In the genomic region with DNA sequence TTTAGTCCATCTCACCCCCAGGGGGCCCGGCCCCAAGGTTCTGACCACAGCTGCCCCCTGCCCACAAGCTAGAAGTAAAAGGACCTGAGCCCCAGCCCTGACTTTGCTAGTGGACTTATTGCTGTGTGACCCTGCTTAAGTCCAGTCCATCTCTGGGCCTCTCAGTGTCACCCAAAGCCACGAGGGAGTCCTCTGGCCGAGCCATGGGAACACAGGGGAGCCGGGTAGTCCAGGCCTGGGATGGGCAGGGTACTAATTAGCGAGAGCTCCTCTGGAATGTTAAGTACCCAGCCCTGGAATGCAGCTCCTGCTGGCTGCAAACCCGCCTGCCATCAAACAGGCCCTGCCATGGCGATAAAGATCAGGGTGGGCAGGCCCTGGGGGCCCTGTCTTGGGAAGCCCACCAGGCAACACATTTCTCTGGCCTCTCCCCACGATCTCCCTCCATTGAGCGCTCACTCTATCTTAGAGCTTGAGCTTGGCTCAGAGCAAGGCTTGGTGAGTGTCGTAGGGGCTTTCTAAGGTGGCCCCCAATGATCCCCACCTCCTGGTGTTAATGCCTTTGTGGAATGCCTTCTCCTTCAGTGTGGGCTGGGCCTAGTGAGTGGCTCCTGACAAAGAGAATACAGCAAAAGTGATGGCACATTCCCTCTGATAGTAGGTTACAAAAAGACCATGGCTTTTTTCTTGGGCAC, we compare ENCODE assay signal across 18 cellular contexts.
DNase-seq lines count a peak whose midpoint lies in the region; ATAC-seq and TF ChIP-seq lines count a peak whose summit lies in the region.
"Had no signal": no experiment of that assay in that cellular context is flagged by ENCODE, and none has a peak within 500 bp of the region (broad histone marks: within the 10 kb centered on the region; RNA-seq: fewer than 3 reads in every experiment).

No MANE protein-coding gene starts in this region.

- no peak for TF ChIP-seq RAD21 in SK-N-SH (IDR thresholded peaks at IDR 0.05; ENCODE audit: low read length)

- 66% methylated on average over 10 of the region's 10 CpGs for WGBS in SK-N-SH (ENCODE audit: low lambda C conversion rate)
- 56 to 89% methylated on average over 4 to 10 of the region's 10 CpGs for WGBS in upper lobe of left lung, 2 donors

- H3K4me3 ChIP-seq in SK-N-SH (ENCODE audit: low read depth in 2 of 2, low read length in 1 of 2) = no peak overlapping the region
- H3K4me3 ChIP-seq in upper lobe of left lung = no peak overlapping the region
- H3K4me3 ChIP-seq: transverse colon had no signal

- H3K27ac ChIP-seq in SK-N-SH (ENCODE audit: low read depth in 2 of 2, low read length in 1 of 2) = no peak overlapping the region
- H3K27ac ChIP-seq in upper lobe of left lung = peak overlapping the region in 3 of 4 donors; percentile 8 to 58 (median 29)
- H3K27ac ChIP-seq: 22Rv1, transverse colon had no signal

- TF ChIP-seq CTCF in SK-N-SH (IDR thresholded peaks at IDR 0.05) (no peak), upper lobe of left lung (IDR thresholded peaks at IDR 0.05) (no peak)

- POLR2A ChIA-PET in SK-N-SH (lab: Yijun Ruan, JAX) = no interaction called here

- H3K27me3 ChIP-seq in SK-N-SH (ENCODE audit: insufficient read depth) (no peaks in the 10 kb centered on the region), upper lobe of left lung (no peaks in the 10 kb centered on the region)
- H3K27me3 ChIP-seq: transverse colon had no signal

- H4K20me1 ChIP-seq in SK-N-SH (ENCODE audit: insufficient read depth) = no peaks in the 10 kb centered on the region

- TF ChIP-seq EP300 in SK-N-SH (IDR thresholded peaks at IDR 0.05; ENCODE audit: borderline replicate concordance in 1 of 2, low read depth in 1 of 2, low read length in 1 of 2) (no peak), upper lobe of left lung (IDR thresholded peaks at IDR 0.05) (no peak)

- no peak overlapping the region for H3K9ac ChIP-seq in SK-N-SH

- no peak overlapping the region for H3K4me2 ChIP-seq in SK-N-SH

- no peaks in the 10 kb centered on the region for H3K9me2 ChIP-seq in SK-N-SH

- CTCF ChIA-PET in SK-N-SH (lab: Yijun Ruan, JAX) = interaction anchor here (1.0 to 7.4 kb wide), 5 partner anchors 11 to 61 kb away, joined by 3 to 72 read pairs (median 6); no protein-coding TSS in a partner anchor

- H3K36me3 ChIP-seq in SK-N-SH (replicated peaks in 1 of 2; ENCODE audit: control insufficient read depth in 1 of 2, insufficient read depth in 2 of 2, low read length in 1 of 2) (no peaks in the 10 kb centered on the region), upper lobe of left lung (no peaks in the 10 kb centered on the region)
- H3K36me3 ChIP-seq: transverse colon had no signal

- H3K79me2 ChIP-seq in SK-N-SH (ENCODE audit: insufficient read depth) = no peaks in the 10 kb centered on the region

- H3K4me1 ChIP-seq in SK-N-SH (ENCODE audit: control insufficient read depth in 1 of 2, insufficient read depth in 2 of 2, low read depth in 1 of 2, low read length in 1 of 2) (peaks cover 5 to 24% of the 10 kb centered on the region in 2 experiments; a peak in 3 of 4 replicates), upper lobe of left lung (peaks cover 9 to 35% (median 13%) of the 10 kb centered on the region in 4 donors)
- H3K4me1 ChIP-seq: transverse colon had no signal

- peak; percentile 13; the same call in 1 of the 3 replicates for ATAC-seq in SK-N-SH treated with all-trans-retinoic acid at 6 μM for 48 hours
- peak; percentile 36 for ATAC-seq in Right ventricle myocardium superior (ENCODE audit: poor library complexity)
- peak; percentile 11 to 82 for ATAC-seq in upper lobe of left lung (ENCODE audit: low FRiP score in 2 of 2)
- ATAC-seq in GM19397 (IDR thresholded peaks at IDR 0.05; ENCODE audit: unreplicated experiment) = no peak
- ATAC-seq: esophagus mucosa; naive thymus-derived CD8-positive, alpha-beta T cell; T-helper 17 cell had no signal

- H3K9me3 ChIP-seq in SK-N-SH = no peaks in the 10 kb centered on the region
- no peaks in the 10 kb centered on the region for H3K9me3 ChIP-seq in upper lobe of left lung
- H3K9me3 ChIP-seq: transverse colon had no signal

- H3F3A ChIP-seq in SK-N-SH (replicated peaks; ENCODE audit: insufficient read depth) = peaks cover 11% of the 10 kb centered on the region

- H2AFZ ChIP-seq in SK-N-SH (ENCODE audit: low read depth) = no peak overlapping the region

- intact Hi-C loops in Right ventricle myocardium superior (cut with DNase I) = loop anchor here (5.0 kb wide), 1 partner anchor 48 kb away; no protein-coding TSS in a partner anchor

- no peak for TF ChIP-seq POLR2A in upper lobe of left lung (IDR thresholded peaks at IDR 0.05)

- DNase-seq in SK-N-SH (no peak), Right ventricle myocardium superior (no peak), mesenteric fat pad (ENCODE audit: low spot score) (peak; percentile 62), upper lobe of left lung (peak in 1 of 2 donors; percentile 45), NCI-H1105 treated with DMSO at 0.1 percent for 48 hours (lab: John Stamatoyannopoulos, UW) (no peak), NCI-H226 (no peak)
- DNase-seq: activated CD4-positive, alpha-beta memory T cell treated with anti-CD3 and anti-CD28 coated beads, Interleukin-2, amount 10 ng/mL, durations not matched to agents 7 days and 5 days; activated naive CD4-positive, alpha-beta T cell treated with anti-CD3 and anti-CD28 coated beads for 36 hours; cerebellar nuclear complex; COR-L47; naive thymus-derived CD8-positive, alpha-beta T cell; NCI-H345; T-helper 17 cell; transverse colon had no signal

TF ChIP-seq in SK-N-SH treated with all-trans-retinoic acid at 6 μM for 48 hours, 23 proteins besides CTCF, POLR2A, EP300 and RAD21:
- TF ChIP-seq ISL1 (CRISPR knock-in tag; IDR thresholded peaks at IDR 0.05) (peak; percentile 85), ZNF565 (CRISPR knock-in tag; conservative IDR thresholded peaks at IDR 0.05; ENCODE audit: low read depth) (no peak)

TF ChIP-seq in SK-N-SH, 30 proteins besides CTCF, POLR2A, EP300 and RAD21:
- TF ChIP-seq RCOR1 (IDR thresholded peaks at IDR 0.05; ENCODE audit: low read length) = no peak

Comparison
In these comparisons a context has a peak if more than half of its experiments do, and no peak if none do; other contexts are left out.
1. H3K27ac ChIP-seq: peak in upper lobe of left lung (3 of 4); none in SK-N-SH (0 of 2).